Comparison of ENCODE assay signal across 8 cellular contexts in the genomic region with DNA sequence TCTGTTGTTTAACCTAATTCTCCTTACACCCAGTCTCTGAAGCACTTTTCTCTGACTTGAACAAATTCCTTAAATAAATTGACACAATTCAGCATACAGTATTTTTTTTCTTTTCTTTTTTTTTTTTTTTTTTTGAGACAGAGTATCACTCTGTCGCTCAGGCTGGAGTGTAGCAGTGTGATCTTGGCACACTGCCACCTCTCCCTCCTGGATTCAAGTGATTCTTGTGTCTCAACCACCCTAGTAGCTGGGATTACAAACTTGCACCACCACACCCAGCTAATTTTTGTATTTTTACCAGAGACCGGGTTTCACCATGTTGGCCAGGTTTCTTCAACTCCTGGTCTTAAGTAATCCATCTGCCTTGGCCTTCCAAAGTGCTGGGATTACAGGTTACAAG.
"Had no signal": no experiment of that assay in that cellular context is flagged by ENCODE, and none has a peak within 500 bp of the region (broad histone marks: within the 10 kb centered on the region; RNA-seq: fewer than 3 reads in every experiment).

No MANE protein-coding gene starts in this region.

- ATAC-seq: HCT116, K562 had no signal

- DNase-seq: GM23248, GOT3, H7, HFFc6, IMR-90, KG1 had no signal
